ENCODE assay signal across 23 cellular contexts in genomic region chr9:21499912-21500311, GRCh38. TPM values are rescaled to one million over a fixed set of nuclear protein-coding genes. Genes with fewer than 3 reads are reported as not detected.
DNase-seq lines count a peak whose midpoint lies in the region; ATAC-seq, FAIRE-seq and TF ChIP-seq lines count a peak whose summit lies in the region.
"Had no signal": no experiment of that assay in that cellular context is flagged by ENCODE, and none has a peak within 500 bp of the region (broad histone marks: within the 10 kb centered on the region; RNA-seq: fewer than 3 reads in every experiment).

No MANE protein-coding gene starts in this region.

- H3K18ac ChIP-seq in mesendoderm (ENCODE audit: low read length), result no peak overlapping the region

- no peaks in the 10 kb centered on the region for H3K36me3 Mint-ChIP-seq in CD8-positive, alpha-beta T cell
- H3K36me3 Mint-ChIP-seq: CD4-positive, CD25-positive, alpha-beta regulatory T cell; IgD-negative memory B cell had no signal

- H3K4me2 ChIP-seq in mesendoderm (ENCODE audit: low read length), result no peak overlapping the region

- H3K27me3 ChIP-seq in ACC112 (ENCODE audit: insufficient read depth, low read length), result no peaks in the 10 kb centered on the region
- no peaks in the 10 kb centered on the region for H3K27me3 ChIP-seq in RWPE2 (ENCODE audit: insufficient read depth, poor library complexity, severe bottlenecking)
- no peaks in the 10 kb centered on the region for H3K27me3 ChIP-seq in mesendoderm (ENCODE audit: insufficient read depth, low read length, poor library complexity)
- H3K27me3 ChIP-seq in small intestine (ENCODE audit: control insufficient read depth in 2 of 2, insufficient read depth in 2 of 2, low read length in 2 of 2), result no peaks in the 10 kb centered on the region
- no peaks in the 10 kb centered on the region for H3K27me3 ChIP-seq in CD8-positive, alpha-beta T cell (ENCODE audit: insufficient read depth, low read length)
- H3K27me3 ChIP-seq: BE2C had no signal

- no peaks in the 10 kb centered on the region for H3K36me3 ChIP-seq in ACC112 (ENCODE audit: insufficient read depth, low read length)
- no peaks in the 10 kb centered on the region for H3K36me3 ChIP-seq in RWPE2 (ENCODE audit: low read depth)
- no peaks in the 10 kb centered on the region for H3K36me3 ChIP-seq in mesendoderm (ENCODE audit: control insufficient read depth, insufficient read depth, low read length)
- H3K36me3 ChIP-seq in small intestine (ENCODE audit: control insufficient read depth in 2 of 2, insufficient read depth in 2 of 2, low read length in 2 of 2), result no peaks in the 10 kb centered on the region
- H3K36me3 ChIP-seq in CD8-positive, alpha-beta T cell (ENCODE audit: insufficient read depth, low read length), result no peaks in the 10 kb centered on the region
- H3K36me3 ChIP-seq: BE2C had no signal

- DNase-seq in RWPE2 (ENCODE audit: low spot score) (no peak), mesendoderm (no peak), small intestine (peak; percentile 93), NCI-H1105 (lab: John Stamatoyannopoulos, UW) (no peak), omental fat pad (ENCODE audit: low spot score) (no peak)
- no peak for DNase-seq in CD8-positive, alpha-beta T cell
- DNase-seq: 8988T; ACHN; BE2C; C1 segment of cervical spinal cord; CD4-positive, CD25-positive, alpha-beta regulatory T cell; DMS153; DMS79; GDM1; GOT3; H7 had no signal

- H3K4me3 ChIP-seq in ACC112 (ENCODE audit: low read depth, low read length) (no peak overlapping the region), RWPE2 (ENCODE audit: severe bottlenecking) (no peak overlapping the region), mesendoderm (ENCODE audit: low read length) (no peak overlapping the region), small intestine (ENCODE audit: low read depth in 1 of 2, low read length in 2 of 2) (no peak overlapping the region)
- H3K4me3 ChIP-seq in CD8-positive, alpha-beta T cell (ENCODE audit: low read depth, low read length), result no peak overlapping the region

- no peak overlapping the region for H3K23ac ChIP-seq in mesendoderm (ENCODE audit: low read length)

- no peak overlapping the region for H2BK120ac ChIP-seq in mesendoderm (ENCODE audit: low read depth, low read length)

- H3K9me3 Mint-ChIP-seq in CD8-positive, alpha-beta T cell, result no peaks in the 10 kb centered on the region
- H3K9me3 Mint-ChIP-seq: IgD-negative memory B cell had no signal

- peak; percentile 62 for FAIRE-seq in small intestine (lab: Jason Lieb, UNC)
- FAIRE-seq: GM12892, GM18507, HepG2 had no signal

- peak overlapping the region; percentile 45 for H2BK15ac ChIP-seq in mesendoderm (replicated peaks; ENCODE audit: low read depth)

- WGBS in mesendoderm (ENCODE audit: extremely low coverage, insufficient coverage, low lambda C conversion rate), result no CpG with 5 or more reads among the region's 5 CpGs
- 19 to 58% (median 30%) methylated on average over 5 of the region's 5 CpGs for WGBS in small intestine, 3 donors

- H3K27ac Mint-ChIP-seq in CD8-positive, alpha-beta T cell, result no peak overlapping the region
- H3K27ac Mint-ChIP-seq: CD4-positive, CD25-positive, alpha-beta regulatory T cell; IgD-negative memory B cell had no signal

- H3K4ac ChIP-seq in mesendoderm (ENCODE audit: low read depth, low read length), result no peak overlapping the region

- POLR2A ChIA-PET in CD8-positive, alpha-beta T cell (lab: Charles Lee), result no interaction called here

- peaks cover 38% of the 10 kb centered on the region for H3K4me1 ChIP-seq in ACC112 (ENCODE audit: control insufficient read depth, insufficient read depth, low read length, unreplicated experiment)
- H3K4me1 ChIP-seq in RWPE2 (ENCODE audit: insufficient read depth, poor library complexity, severe bottlenecking), result no peaks in the 10 kb centered on the region
- H3K4me1 ChIP-seq in mesendoderm (ENCODE audit: control insufficient read depth, low read depth, low read length), result peaks cover 4% of the 10 kb centered on the region
- no peaks in the 10 kb centered on the region for H3K4me1 ChIP-seq in small intestine (ENCODE audit: control insufficient read depth in 2 of 2, insufficient read depth in 1 of 2, low read depth in 1 of 2, low read length in 1 of 2)
- peaks cover under 1% of the 10 kb centered on the region for H3K4me1 ChIP-seq in CD8-positive, alpha-beta T cell (ENCODE audit: insufficient read depth, low read length)
- H3K4me1 ChIP-seq: BE2C had no signal

- CTCF ChIA-PET in CD8-positive, alpha-beta T cell (lab: Charles Lee), result interaction anchor here (1.3 kb wide), 1 partner anchor 33 kb away, joined by 3 read pairs; no protein-coding TSS in a partner anchor

- no peaks in the 10 kb centered on the region for H3K79me1 ChIP-seq in mesendoderm (ENCODE audit: low read length)

- TF ChIP-seq CTCF in RWPE2 (IDR thresholded peaks at IDR 0.05; ENCODE audit: poor library complexity, severe bottlenecking) (no peak), omental fat pad (IDR thresholded peaks at IDR 0.05) (no peak)
- no peak for TF ChIP-seq CTCF in CD8-positive, alpha-beta T cell (IDR thresholded peaks at IDR 0.05)

- peaks cover 15% of the 10 kb centered on the region for H3K4me1 Mint-ChIP-seq in CD8-positive, alpha-beta T cell (ENCODE audit: low read depth)
- H3K4me1 Mint-ChIP-seq: CD4-positive, CD25-positive, alpha-beta regulatory T cell; IgD-negative memory B cell had no signal

- peak overlapping the region; percentile 31 for H3K27ac ChIP-seq in ACC112 (ENCODE audit: low read depth, low read length)
- H3K27ac ChIP-seq in RWPE2 (ENCODE audit: poor library complexity, severe bottlenecking), result peak overlapping the region; percentile 84
- H3K27ac ChIP-seq in mesendoderm (ENCODE audit: low read depth, low read length), result no peak overlapping the region
- no peak overlapping the region for H3K27ac ChIP-seq in small intestine (ENCODE audit: low read depth in 1 of 2, low read length in 1 of 2)
- no peak overlapping the region for H3K27ac ChIP-seq in CD8-positive, alpha-beta T cell (ENCODE audit: low read depth, low read length)

- no peak overlapping the region for H3K9ac ChIP-seq in mesendoderm (ENCODE audit: low read length)

- H3K4me3 Mint-ChIP-seq in CD8-positive, alpha-beta T cell, result no peak overlapping the region
- H3K4me3 Mint-ChIP-seq: CD4-positive, CD25-positive, alpha-beta regulatory T cell; IgD-negative memory B cell had no signal

- no peak overlapping the region for H2AK5ac ChIP-seq in mesendoderm (ENCODE audit: low read length)

- intact Hi-C loops in CD8-positive, alpha-beta T cell (cut with DNase I, micrococcal nuclease), result no loop called here

- H3K56ac ChIP-seq in mesendoderm (ENCODE audit: low read length), result no peak overlapping the region

- H4K5ac ChIP-seq in mesendoderm (ENCODE audit: low read length), result no peak overlapping the region

- H3K9me3 ChIP-seq in RWPE2 (ENCODE audit: severe bottlenecking), result no peaks in the 10 kb centered on the region
- no peaks in the 10 kb centered on the region for H3K9me3 ChIP-seq in small intestine (ENCODE audit: control insufficient read depth, low read depth)
- H3K9me3 ChIP-seq in CD8-positive, alpha-beta T cell (ENCODE audit: low read length), result no peaks in the 10 kb centered on the region
- H3K9me3 ChIP-seq: BE2C had no signal

- no peak overlapping the region for H2BK5ac ChIP-seq in mesendoderm (ENCODE audit: low read length)

- peaks cover 77% of the 10 kb centered on the region for H3K79me2 ChIP-seq in ACC112 (ENCODE audit: control insufficient read depth, insufficient read depth, low read length, unreplicated experiment)
- H3K79me2 ChIP-seq in mesendoderm (ENCODE audit: control insufficient read depth, insufficient read depth, low read length), result no peaks in the 10 kb centered on the region

- H4K8ac ChIP-seq in mesendoderm (ENCODE audit: low read depth, low read length), result no peak overlapping the region

- no peaks in the 10 kb centered on the region for H3K27me3 Mint-ChIP-seq in CD8-positive, alpha-beta T cell (ENCODE audit: low read depth)
- H3K27me3 Mint-ChIP-seq: CD4-positive, CD25-positive, alpha-beta regulatory T cell; IgD-negative memory B cell had no signal

- no peak for ATAC-seq in RWPE2 (ENCODE audit: low read depth)
- no peak for ATAC-seq in omental fat pad (ENCODE audit: low FRiP score)
- no peak for ATAC-seq in CD8-positive, alpha-beta T cell
- ATAC-seq: HCT116, HepG2 had no signal

- no peak overlapping the region for H2AFZ ChIP-seq in ACC112 (ENCODE audit: low read length, unreplicated experiment)

RNA-seq across cellular contexts. Expression of gene IFNE, which starts 17.8 kb away (rescaled TPM):
- 0.07 TPM for polyA plus RNA-seq in mesendoderm (2013, experiment 1 of 2)
- 0.06 TPM for polyA plus RNA-seq in mesendoderm (2013, experiment 2 of 2)
- polyA plus RNA-seq in small intestine, result 1 to 10 TPM in 2 of 3 donors, under 1 TPM in 1; 0.73 to 5.4 (median 1.9) TPM
- total RNA-seq in omental fat pad, result 1 to 10 TPM in 2 of 4 donors, not detected in 2; 1.7 to 1.8 TPM
- total RNA-seq in CD8-positive, alpha-beta T cell, result not detected
- total RNA-seq: CD4-positive, CD25-positive, alpha-beta regulatory T cell; Daoy; H7; HepG2 had no signal
- polyA plus RNA-seq: CD4-positive, CD25-positive, alpha-beta regulatory T cell; HepG2; IgD-negative memory B cell had no signal

RNA-seq across cellular contexts. Expression of gene IFNA1, which starts 59.7 kb away (rescaled TPM):
- polyA plus RNA-seq in mesendoderm (2013, experiment 1 of 2), result not detected
- polyA plus RNA-seq in mesendoderm (2013, experiment 2 of 2), result not detected
- not detected for polyA plus RNA-seq in small intestine
- total RNA-seq in omental fat pad, result not detected
- total RNA-seq in CD8-positive, alpha-beta T cell, result not detected
- total RNA-seq: CD4-positive, CD25-positive, alpha-beta regulatory T cell; Daoy; H7; HepG2 had no signal
- polyA plus RNA-seq: CD4-positive, CD25-positive, alpha-beta regulatory T cell; HepG2 had no signal

Comparison
In these comparisons a context has a peak if more than half of its experiments do, and no peak if none do; other contexts are left out.
1. H3K27ac ChIP-seq: peak in ACC112 (single experiment) and RWPE2 (single experiment); none in mesendoderm (single experiment), small intestine (0 of 2) and CD8-positive, alpha-beta T cell (single experiment).